8 cellular contexts compared by ENCODE assay signal in the genomic region with DNA sequence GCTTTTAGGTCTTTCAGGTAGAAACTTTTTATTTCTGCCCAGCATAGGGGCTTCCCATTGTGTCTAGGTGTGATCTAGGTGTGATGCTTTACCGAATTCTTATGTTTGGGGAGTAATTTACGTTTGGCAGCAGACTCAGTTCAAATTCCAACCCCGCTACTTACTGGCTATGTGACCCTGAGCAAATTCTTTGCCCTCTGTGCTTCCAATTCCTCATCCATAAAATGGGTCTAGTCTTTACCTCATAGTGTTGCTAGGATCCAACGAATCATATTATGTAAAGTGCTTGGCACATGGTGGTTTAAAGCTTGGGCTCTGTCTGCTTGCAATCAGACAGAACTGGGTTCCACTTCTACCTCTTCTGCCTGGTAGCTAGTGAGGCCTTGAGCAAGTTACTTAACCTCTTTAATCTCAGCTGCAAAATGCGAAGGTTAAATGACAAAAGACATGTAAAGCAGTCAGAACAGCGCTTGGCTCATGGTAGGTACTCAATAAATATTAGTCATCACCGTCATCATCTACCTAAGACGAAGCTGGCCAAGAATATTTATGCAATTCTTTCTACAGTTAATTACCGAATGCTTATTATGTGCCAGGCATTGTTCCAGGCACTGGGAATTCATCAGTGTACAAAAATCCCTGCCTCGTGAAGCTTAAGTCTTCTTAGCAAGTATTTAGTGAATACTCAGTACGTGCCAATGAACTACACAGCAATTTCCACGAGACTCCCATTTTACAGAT. TPM values are rescaled to one million over a fixed set of nuclear protein-coding genes. Genes with fewer than 3 reads are reported as not detected.
DNase-seq lines count a peak whose midpoint lies in the region; ATAC-seq and TF ChIP-seq lines count a peak whose summit lies in the region.

No MANE protein-coding gene starts in this region.

- TF ChIP-seq EP300 in neural cell (conservative IDR thresholded peaks at IDR 0.05; ENCODE audit: poor library complexity, severe bottlenecking) = no peak

- peak overlapping the region; percentile 96 for H3K4me2 ChIP-seq in BLaER1
- peak overlapping the region; percentile 64 for H3K4me2 ChIP-seq in neural cell (ENCODE audit: low read length)

- H3K4me1 ChIP-seq in BLaER1 = peaks cover 40% of the 10 kb centered on the region
- H3K4me1 ChIP-seq in effector memory CD4-positive, alpha-beta T cell (ENCODE audit: control insufficient read depth, insufficient read depth, low read length, poor library complexity, severe bottlenecking) = peaks cover 22% of the 10 kb centered on the region

- no peaks in the 10 kb centered on the region for H3F3A ChIP-seq in neural cell (ENCODE audit: insufficient read depth, low read length, poor library complexity, severe bottlenecking)

- H3K9me3 ChIP-seq in BLaER1 = no peaks in the 10 kb centered on the region
- H3K9me3 ChIP-seq in MG63 = no peaks in the 10 kb centered on the region
- no peaks in the 10 kb centered on the region for H3K9me3 ChIP-seq in effector memory CD4-positive, alpha-beta T cell (ENCODE audit: control insufficient read depth, low read length)
- no peaks in the 10 kb centered on the region for H3K9me3 ChIP-seq in neural cell (ENCODE audit: low read length)

- TF ChIP-seq RAD21 in neural cell (conservative IDR thresholded peaks at IDR 0.05) = no peak

- no peak overlapping the region for H2AFZ ChIP-seq in neural cell (ENCODE audit: low read depth, low read length)

- H3K9ac ChIP-seq in BLaER1 = peak overlapping the region; percentile 96
- H3K9ac ChIP-seq in neural cell (ENCODE audit: low read length) = peak overlapping the region; percentile 90

- no peak for DNase-seq in MG63
- DNase-seq in effector memory CD4-positive, alpha-beta T cell = no peak
- no peak for DNase-seq in NCI-H1436 (lab: John Stamatoyannopoulos, UW)

- ATAC-seq in HG03520 (IDR thresholded peaks at IDR 0.05; ENCODE audit: unreplicated experiment) = no peak
- ATAC-seq in HG03354 (IDR thresholded peaks at IDR 0.05; ENCODE audit: poor library complexity, severe bottlenecking, unreplicated experiment) = no peak
- ATAC-seq in GM19023 (IDR thresholded peaks at IDR 0.05; ENCODE audit: unreplicated experiment) = no peak

- H3K27me3 ChIP-seq in BLaER1 (peaks cover 7% of the 10 kb centered on the region), MG63 (no peaks in the 10 kb centered on the region), neural cell (ENCODE audit: insufficient read depth, low read depth, low read length) (no peaks in the 10 kb centered on the region)
- H3K27me3 ChIP-seq in effector memory CD4-positive, alpha-beta T cell (replicated peaks; ENCODE audit: control insufficient read depth, insufficient read depth, low read length, poor library complexity, severe bottlenecking) = no peaks in the 10 kb centered on the region

- H3K4me3 ChIP-seq in BLaER1 (peak overlapping the region; percentile 99), MG63 (peak overlapping the region; percentile 89), neural cell (ENCODE audit: low read length) (peak overlapping the region; percentile 97)
- peak overlapping the region; percentile 95 for H3K4me3 ChIP-seq in effector memory CD4-positive, alpha-beta T cell (ENCODE audit: insufficient read depth, low read depth, low read length, poor library complexity, severe bottlenecking)

- peaks cover 22% of the 10 kb centered on the region for H3K79me2 ChIP-seq in neural cell (replicated peaks; ENCODE audit: insufficient read depth, low read length)

- H3K36me3 ChIP-seq in BLaER1 (peaks cover 45% of the 10 kb centered on the region), MG63 (peaks cover 10% of the 10 kb centered on the region), neural cell (ENCODE audit: insufficient read depth, low read length) (no peaks in the 10 kb centered on the region)
- peaks cover 19% of the 10 kb centered on the region for H3K36me3 ChIP-seq in effector memory CD4-positive, alpha-beta T cell (ENCODE audit: control insufficient read depth, insufficient read depth, low read length)

- no peaks in the 10 kb centered on the region for H3K9me2 ChIP-seq in neural cell (ENCODE audit: insufficient read depth, low read length)

- peaks cover 58% of the 10 kb centered on the region for H4K20me1 ChIP-seq in BLaER1
- no peaks in the 10 kb centered on the region for H4K20me1 ChIP-seq in neural cell (ENCODE audit: insufficient read depth)

- H3K27ac ChIP-seq in BLaER1 = peak overlapping the region; percentile 92
- H3K27ac ChIP-seq in effector memory CD4-positive, alpha-beta T cell (ENCODE audit: insufficient read depth, low read length, poor library complexity, severe bottlenecking) = peak overlapping the region; percentile 87
- peak overlapping the region; percentile 74 for H3K27ac ChIP-seq in neural cell (ENCODE audit: low read length)

- no peak for TF ChIP-seq CTCF in neural cell (IDR thresholded peaks at IDR 0.05; ENCODE audit: poor library complexity, severe bottlenecking)

TF ChIP-seq in neural cell, 6 proteins besides CTCF, POLR2A, EP300 and RAD21:
- TF ChIP-seq POLR2AphosphoS5 (IDR thresholded peaks at IDR 0.05) = no peak
- no peak for TF ChIP-seq TAF1 (IDR thresholded peaks at IDR 0.05; ENCODE audit: low read depth)
- TF ChIP-seq EZH2 (IDR thresholded peaks at IDR 0.05; ENCODE audit: borderline replicate concordance, insufficient read depth, low read length, poor library complexity, severe bottlenecking) = no peak
- TF ChIP-seq MXI1 (conservative IDR thresholded peaks at IDR 0.05; ENCODE audit: poor library complexity, severe bottlenecking) = no peak
- TF ChIP-seq SMC3 (conservative IDR thresholded peaks at IDR 0.05; ENCODE audit: poor library complexity) = no peak
- TF ChIP-seq, protein P1, sequence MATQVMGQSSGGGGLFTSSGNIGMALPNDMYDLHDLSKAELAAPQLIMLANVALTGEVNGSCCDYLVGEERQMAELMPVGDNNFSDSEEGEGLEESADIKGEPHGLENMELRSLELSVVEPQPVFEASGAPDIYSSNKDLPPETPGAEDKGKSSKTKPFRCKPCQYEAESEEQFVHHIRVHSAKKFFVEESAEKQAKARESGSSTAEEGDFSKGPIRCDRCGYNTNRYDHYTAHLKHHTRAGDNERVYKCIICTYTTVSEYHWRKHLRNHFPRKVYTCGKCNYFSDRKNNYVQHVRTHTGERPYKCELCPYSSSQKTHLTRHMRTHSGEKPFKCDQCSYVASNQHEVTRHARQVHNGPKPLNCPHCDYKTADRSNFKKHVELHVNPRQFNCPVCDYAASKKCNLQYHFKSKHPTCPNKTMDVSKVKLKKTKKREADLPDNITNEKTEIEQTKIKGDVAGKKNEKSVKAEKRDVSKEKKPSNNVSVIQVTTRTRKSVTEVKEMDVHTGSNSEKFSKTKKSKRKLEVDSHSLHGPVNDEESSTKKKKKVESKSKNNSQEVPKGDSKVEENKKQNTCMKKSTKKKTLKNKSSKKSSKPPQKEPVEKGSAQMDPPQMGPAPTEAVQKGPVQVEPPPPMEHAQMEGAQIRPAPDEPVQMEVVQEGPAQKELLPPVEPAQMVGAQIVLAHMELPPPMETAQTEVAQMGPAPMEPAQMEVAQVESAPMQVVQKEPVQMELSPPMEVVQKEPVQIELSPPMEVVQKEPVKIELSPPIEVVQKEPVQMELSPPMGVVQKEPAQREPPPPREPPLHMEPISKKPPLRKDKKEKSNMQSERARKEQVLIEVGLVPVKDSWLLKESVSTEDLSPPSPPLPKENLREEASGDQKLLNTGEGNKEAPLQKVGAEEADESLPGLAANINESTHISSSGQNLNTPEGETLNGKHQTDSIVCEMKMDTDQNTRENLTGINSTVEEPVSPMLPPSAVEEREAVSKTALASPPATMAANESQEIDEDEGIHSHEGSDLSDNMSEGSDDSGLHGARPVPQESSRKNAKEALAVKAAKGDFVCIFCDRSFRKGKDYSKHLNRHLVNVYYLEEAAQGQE (IDR thresholded peaks at IDR 0.05; ENCODE audit: borderline replicate concordance) = no peak

RNA-seq across cellular contexts. Expression of a gene that starts 1.0 kb away (rescaled TPM):
- total RNA-seq in MG63 (2014; rRNA removed; shearing (Covaris generic); ENCODE audit: low replicate concordance) = 57.6 and 62.5 TPM in 2 replicates
- 48.7 and 58.0 TPM in 2 replicates for polyA plus RNA-seq in neural cell
- polyA minus RNA-seq in neural cell = 38.2 and 43.6 TPM in 2 replicates

RNA-seq across cellular contexts. Expression of a gene that starts 25.6 kb away (rescaled TPM):
- not detected in 2 replicates for total RNA-seq in MG63 (2014; rRNA removed; shearing (Covaris generic); ENCODE audit: low replicate concordance)
- polyA plus RNA-seq in neural cell = not detected in 2 replicates
- polyA minus RNA-seq in neural cell = not detected in 2 replicates
